In genomic region chr3:11137627-11137959, GRCh38 we compare ENCODE assay signal across 2 cellular contexts.
TF ChIP-seq lines count a peak whose summit lies in the region.

No MANE protein-coding gene starts in this region.

TF ChIP-seq in SK-N-SH, 30 proteins besides CTCF, POLR2A, EP300 and RAD21 (continued from another document):
- peak; percentile 40; the same call in 1 of the 2 replicates for TF ChIP-seq PBX3 (IDR thresholded peaks at IDR 0.05)
- no peak for TF ChIP-seq EZH2phosphoT487 (IDR thresholded peaks at IDR 0.05; ENCODE audit: borderline replicate concordance, low read depth)
- 0 out of 2 replicates have a peak, but pooled peaks have one; percentile 14 for TF ChIP-seq POLR2AphosphoS5 (IDR thresholded peaks at IDR 0.05; ENCODE audit: low read depth, low read length)

TF ChIP-seq in WTC11, 78 proteins besides CTCF, POLR2A, EP300 and RAD21 (continued from another document):
- TF ChIP-seq ERG (CRISPR knock-in tag; IDR thresholded peaks at IDR 0.05) (no peak), ZNF317 (CRISPR knock-in tag; IDR thresholded peaks at IDR 0.05; ENCODE audit: borderline replicate concordance, low read depth) (no peak), TP53 (CRISPR knock-in tag; IDR thresholded peaks at IDR 0.05) (no peak), NR1H2 (CRISPR knock-in tag; IDR thresholded peaks at IDR 0.05) (no peak), FOXK1 (CRISPR knock-in tag; IDR thresholded peaks at IDR 0.05) (no peak), GTF2I (CRISPR knock-in tag; conservative IDR thresholded peaks at IDR 0.05) (no peak), SP1 (CRISPR knock-in tag; conservative IDR thresholded peaks at IDR 0.05) (no peak)
- TF ChIP-seq, protein P1, sequence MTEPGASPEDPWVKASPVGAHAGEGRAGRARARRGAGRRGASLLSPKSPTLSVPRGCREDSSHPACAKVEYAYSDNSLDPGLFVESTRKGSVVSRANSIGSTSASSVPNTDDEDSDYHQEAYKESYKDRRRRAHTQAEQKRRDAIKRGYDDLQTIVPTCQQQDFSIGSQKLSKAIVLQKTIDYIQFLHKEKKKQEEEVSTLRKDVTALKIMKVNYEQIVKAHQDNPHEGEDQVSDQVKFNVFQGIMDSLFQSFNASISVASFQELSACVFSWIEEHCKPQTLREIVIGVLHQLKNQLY (CRISPR knock-in tag; IDR thresholded peaks at IDR 0.05), result no peak
